ENCODE assay signal across 2 cellular contexts in the genomic region with DNA sequence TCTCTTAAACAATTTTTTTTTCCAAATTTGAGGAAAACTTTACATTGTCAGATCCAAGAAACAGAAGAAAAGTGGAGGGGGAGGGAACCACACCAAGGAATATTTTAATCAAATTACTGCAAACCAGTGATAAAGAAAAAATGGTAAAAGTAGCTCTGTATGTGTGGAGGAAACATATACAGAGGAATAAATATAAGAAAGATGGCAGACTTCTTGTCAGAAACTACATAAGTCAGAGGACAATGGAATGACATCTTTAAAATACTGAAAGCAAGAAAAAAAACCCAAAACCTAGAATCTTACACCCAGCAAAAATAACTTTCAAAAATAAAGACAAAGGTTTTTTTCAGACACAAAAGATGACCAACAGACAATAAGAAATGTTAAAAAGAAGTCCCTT.
TF ChIP-seq lines count a peak whose summit lies in the region.

No MANE protein-coding gene starts in this region.

TF ChIP-seq in HCT116, 20 proteins besides CTCF, POLR2A, EP300 and RAD21:
- TF ChIP-seq CBX3 (IDR thresholded peaks at IDR 0.05; ENCODE audit: low read depth), result peak; percentile 88
- no peak for TF ChIP-seq EZH2phosphoT487 (IDR thresholded peaks at IDR 0.05; ENCODE audit: borderline replicate concordance)
- no peak for TF ChIP-seq TCF7L2 (IDR thresholded peaks at IDR 0.05; ENCODE audit: borderline replicate concordance, extremely low read depth, insufficient read depth, insufficient read length)
- TF ChIP-seq SIN3A (IDR thresholded peaks at IDR 0.05; ENCODE audit: low read depth), result no peak
- TF ChIP-seq, protein P1, sequence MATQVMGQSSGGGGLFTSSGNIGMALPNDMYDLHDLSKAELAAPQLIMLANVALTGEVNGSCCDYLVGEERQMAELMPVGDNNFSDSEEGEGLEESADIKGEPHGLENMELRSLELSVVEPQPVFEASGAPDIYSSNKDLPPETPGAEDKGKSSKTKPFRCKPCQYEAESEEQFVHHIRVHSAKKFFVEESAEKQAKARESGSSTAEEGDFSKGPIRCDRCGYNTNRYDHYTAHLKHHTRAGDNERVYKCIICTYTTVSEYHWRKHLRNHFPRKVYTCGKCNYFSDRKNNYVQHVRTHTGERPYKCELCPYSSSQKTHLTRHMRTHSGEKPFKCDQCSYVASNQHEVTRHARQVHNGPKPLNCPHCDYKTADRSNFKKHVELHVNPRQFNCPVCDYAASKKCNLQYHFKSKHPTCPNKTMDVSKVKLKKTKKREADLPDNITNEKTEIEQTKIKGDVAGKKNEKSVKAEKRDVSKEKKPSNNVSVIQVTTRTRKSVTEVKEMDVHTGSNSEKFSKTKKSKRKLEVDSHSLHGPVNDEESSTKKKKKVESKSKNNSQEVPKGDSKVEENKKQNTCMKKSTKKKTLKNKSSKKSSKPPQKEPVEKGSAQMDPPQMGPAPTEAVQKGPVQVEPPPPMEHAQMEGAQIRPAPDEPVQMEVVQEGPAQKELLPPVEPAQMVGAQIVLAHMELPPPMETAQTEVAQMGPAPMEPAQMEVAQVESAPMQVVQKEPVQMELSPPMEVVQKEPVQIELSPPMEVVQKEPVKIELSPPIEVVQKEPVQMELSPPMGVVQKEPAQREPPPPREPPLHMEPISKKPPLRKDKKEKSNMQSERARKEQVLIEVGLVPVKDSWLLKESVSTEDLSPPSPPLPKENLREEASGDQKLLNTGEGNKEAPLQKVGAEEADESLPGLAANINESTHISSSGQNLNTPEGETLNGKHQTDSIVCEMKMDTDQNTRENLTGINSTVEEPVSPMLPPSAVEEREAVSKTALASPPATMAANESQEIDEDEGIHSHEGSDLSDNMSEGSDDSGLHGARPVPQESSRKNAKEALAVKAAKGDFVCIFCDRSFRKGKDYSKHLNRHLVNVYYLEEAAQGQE (IDR thresholded peaks at IDR 0.05; ENCODE audit: low read depth), result no peak

TF ChIP-seq in K562, 482 proteins besides CTCF, POLR2A, EP300 and RAD21:
- TF ChIP-seq TRIM24 (IDR thresholded peaks at IDR 0.05) (peak in 1 of 2 experiments; percentile 49; a peak in 1 of 4 replicates), CBX5 (IDR thresholded peaks at IDR 0.05; ENCODE audit: borderline replicate concordance, low read depth) (peak; percentile 85), ZNF644 (tag; IDR thresholded peaks at IDR 0.05; ENCODE audit: low read depth) (no peak), HDAC1 (IDR thresholded peaks at IDR 0.05) (peak in 1 of 2 experiments; percentile 90; a peak in 2 of 4 replicates), RBBP5 (IDR thresholded peaks at IDR 0.05; ENCODE audit: borderline replicate concordance, insufficient read depth, low read length, poor library complexity, severe bottlenecking) (no peak), SPI1 (IDR thresholded peaks at IDR 0.05; ENCODE audit: borderline replicate concordance, low read depth, low read length) (no peak), MTF1 (CRISPR knock-in tag; IDR thresholded peaks at IDR 0.05; ENCODE audit: borderline replicate concordance) (no peak), CTBP1 (IDR thresholded peaks at IDR 0.05; ENCODE audit: borderline replicate concordance) (no peak), XRCC3 (IDR thresholded peaks at IDR 0.05) (0 out of 2 replicates have a peak, but pooled peaks have one; percentile 42), CBX3 (IDR thresholded peaks at IDR 0.05; ENCODE audit: borderline replicate concordance in 1 of 2, low read length in 2 of 2) (peak in 1 of 2 experiments; percentile 95; a peak in 2 of 3 replicates), TRIM28 (IDR thresholded peaks at IDR 0.05) (peak; percentile 96)
- TF ChIP-seq, protein P2, sequence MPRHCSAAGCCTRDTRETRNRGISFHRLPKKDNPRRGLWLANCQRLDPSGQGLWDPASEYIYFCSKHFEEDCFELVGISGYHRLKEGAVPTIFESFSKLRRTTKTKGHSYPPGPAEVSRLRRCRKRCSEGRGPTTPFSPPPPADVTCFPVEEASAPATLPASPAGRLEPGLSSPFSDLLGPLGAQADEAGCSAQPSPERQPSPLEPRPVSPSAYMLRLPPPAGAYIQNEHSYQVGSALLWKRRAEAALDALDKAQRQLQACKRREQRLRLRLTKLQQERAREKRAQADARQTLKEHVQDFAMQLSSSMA (CRISPR knock-in tag; IDR thresholded peaks at IDR 0.05), result no peak
- TF ChIP-seq, protein P3, sequence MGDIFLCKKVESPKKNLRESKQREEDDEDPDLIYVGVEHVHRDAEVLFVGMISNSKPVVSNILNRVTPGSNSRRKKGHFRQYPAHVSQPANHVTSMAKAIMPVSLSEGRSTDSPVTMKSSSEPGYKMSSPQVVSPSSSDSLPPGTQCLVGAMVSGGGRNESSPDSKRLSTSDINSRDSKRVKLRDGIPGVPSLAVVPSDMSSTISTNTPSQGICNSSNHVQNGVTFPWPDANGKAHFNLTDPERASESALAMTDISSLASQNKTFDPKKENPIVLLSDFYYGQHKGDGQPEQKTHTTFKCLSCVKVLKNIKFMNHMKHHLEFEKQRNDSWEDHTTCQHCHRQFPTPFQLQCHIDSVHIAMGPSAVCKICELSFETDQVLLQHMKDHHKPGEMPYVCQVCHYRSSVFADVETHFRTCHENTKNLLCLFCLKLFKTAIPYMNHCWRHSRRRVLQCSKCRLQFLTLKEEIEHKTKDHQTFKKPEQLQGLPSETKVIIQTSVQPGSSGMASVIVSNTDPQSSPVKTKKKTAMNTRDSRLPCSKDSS (IDR thresholded peaks at IDR 0.05; ENCODE audit: low read depth, partially characterized antibody), result peak; percentile 38
- TF ChIP-seq, protein P4, sequence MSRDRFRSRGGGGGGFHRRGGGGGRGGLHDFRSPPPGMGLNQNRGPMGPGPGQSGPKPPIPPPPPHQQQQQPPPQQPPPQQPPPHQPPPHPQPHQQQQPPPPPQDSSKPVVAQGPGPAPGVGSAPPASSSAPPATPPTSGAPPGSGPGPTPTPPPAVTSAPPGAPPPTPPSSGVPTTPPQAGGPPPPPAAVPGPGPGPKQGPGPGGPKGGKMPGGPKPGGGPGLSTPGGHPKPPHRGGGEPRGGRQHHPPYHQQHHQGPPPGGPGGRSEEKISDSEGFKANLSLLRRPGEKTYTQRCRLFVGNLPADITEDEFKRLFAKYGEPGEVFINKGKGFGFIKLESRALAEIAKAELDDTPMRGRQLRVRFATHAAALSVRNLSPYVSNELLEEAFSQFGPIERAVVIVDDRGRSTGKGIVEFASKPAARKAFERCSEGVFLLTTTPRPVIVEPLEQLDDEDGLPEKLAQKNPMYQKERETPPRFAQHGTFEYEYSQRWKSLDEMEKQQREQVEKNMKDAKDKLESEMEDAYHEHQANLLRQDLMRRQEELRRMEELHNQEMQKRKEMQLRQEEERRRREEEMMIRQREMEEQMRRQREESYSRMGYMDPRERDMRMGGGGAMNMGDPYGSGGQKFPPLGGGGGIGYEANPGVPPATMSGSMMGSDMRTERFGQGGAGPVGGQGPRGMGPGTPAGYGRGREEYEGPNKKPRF (IDR thresholded peaks at IDR 0.05; ENCODE audit: low read depth, low read length), result no peak
